Comparison of ENCODE assay signal across 1 cellular context in the genomic region with DNA sequence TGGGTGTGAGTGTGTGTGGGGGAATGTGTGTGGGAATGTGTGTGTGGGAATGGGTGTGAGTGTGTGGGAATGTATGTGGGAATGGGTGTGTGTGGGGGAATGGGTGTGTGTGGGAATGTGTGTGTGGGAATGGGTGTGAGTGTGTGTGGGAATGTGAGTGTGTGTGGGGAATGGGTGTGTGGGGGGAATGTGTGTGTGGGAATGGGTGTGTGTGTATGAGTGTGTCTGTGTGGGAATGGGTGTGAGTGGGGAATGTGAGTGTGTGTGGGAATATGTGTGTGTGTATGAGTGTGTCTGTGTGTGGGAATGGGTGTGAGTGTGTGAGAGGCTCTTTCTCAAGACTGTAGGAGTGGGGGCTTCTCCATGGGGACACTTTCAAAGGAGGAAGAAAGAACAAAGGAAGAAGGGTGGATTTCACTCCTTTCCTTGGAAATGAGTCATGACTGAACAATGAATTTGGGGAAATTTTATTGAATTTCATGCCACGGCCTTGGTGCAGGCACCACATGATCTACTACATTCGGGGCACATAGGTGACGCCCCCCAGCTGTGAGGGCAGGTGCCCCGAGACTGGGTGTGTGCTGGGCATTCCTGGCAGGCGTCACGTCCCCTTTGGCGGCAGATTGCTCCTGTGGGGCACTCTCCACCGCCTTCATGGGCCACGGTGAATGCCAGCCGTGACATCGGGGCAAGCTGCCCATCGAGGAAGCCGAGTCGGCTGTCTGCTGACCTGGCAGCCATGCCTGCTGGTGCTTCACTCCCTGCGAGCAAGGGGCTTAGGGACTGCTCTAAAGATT.
A peak's percentile ranks its signal among the peaks of the same experiment; 100 is the strongest.
TF ChIP-seq lines count a peak whose summit lies in the region.

No MANE protein-coding gene starts in this region.

TF ChIP-seq in K562, 482 proteins besides CTCF, POLR2A, EP300 and RAD21 (continued from another document):
- TF ChIP-seq, protein P1, sequence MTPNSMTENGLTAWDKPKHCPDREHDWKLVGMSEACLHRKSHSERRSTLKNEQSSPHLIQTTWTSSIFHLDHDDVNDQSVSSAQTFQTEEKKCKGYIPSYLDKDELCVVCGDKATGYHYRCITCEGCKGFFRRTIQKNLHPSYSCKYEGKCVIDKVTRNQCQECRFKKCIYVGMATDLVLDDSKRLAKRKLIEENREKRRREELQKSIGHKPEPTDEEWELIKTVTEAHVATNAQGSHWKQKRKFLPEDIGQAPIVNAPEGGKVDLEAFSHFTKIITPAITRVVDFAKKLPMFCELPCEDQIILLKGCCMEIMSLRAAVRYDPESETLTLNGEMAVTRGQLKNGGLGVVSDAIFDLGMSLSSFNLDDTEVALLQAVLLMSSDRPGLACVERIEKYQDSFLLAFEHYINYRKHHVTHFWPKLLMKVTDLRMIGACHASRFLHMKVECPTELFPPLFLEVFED (CRISPR knock-in tag; conservative IDR thresholded peaks at IDR 0.05): 0 out of 2 replicates have a peak, but pooled peaks have one; percentile 66
- TF ChIP-seq RCOR1 (IDR thresholded peaks at IDR 0.05; ENCODE audit: borderline replicate concordance in 1 of 2, low read depth in 2 of 2, low read length in 2 of 2) (no peak), MYNN (IDR thresholded peaks at IDR 0.05) (peak; percentile 68; the same call in 1 of the 2 replicates), MYNN (CRISPR knock-in tag; IDR thresholded peaks at IDR 0.05) (no peak), NFIX (CRISPR knock-in tag; IDR thresholded peaks at IDR 0.05; ENCODE audit: low read depth) (no peak), ZBTB43 (CRISPR knock-in tag; IDR thresholded peaks at IDR 0.05) (peak; percentile 97), MTA1 (IDR thresholded peaks at IDR 0.05; ENCODE audit: borderline replicate concordance) (0 out of 2 replicates have a peak, but pooled peaks have one; percentile 35), CREB1 (IDR thresholded peaks at IDR 0.05) (no peak), CREB1 (CRISPR knock-in tag; IDR thresholded peaks at IDR 0.05) (0 out of 2 replicates have a peak, but pooled peaks have one; percentile 7)
- TF ChIP-seq, protein P2, sequence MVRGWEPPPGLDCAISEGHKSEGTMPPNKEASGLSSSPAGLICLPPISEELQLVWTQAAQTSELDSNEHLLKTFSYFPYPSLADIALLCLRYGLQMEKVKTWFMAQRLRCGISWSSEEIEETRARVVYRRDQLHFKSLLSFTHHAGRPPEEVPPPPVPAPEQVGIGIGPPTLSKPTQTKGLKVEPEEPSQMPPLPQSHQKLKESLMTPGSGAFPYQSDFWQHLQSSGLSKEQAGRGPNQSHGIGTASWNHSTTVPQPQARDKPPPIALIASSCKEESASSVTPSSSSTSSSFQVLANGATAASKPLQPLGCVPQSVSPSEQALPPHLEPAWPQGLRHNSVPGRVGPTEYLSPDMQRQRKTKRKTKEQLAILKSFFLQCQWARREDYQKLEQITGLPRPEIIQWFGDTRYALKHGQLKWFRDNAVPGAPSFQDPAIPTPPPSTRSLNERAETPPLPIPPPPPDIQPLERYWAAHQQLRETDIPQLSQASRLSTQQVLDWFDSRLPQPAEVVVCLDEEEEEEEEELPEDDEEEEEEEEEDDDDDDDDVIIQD (CRISPR knock-in tag; IDR thresholded peaks at IDR 0.05): no peak
